Comparison of ENCODE assay signal across 1 cellular context in the genomic region with DNA sequence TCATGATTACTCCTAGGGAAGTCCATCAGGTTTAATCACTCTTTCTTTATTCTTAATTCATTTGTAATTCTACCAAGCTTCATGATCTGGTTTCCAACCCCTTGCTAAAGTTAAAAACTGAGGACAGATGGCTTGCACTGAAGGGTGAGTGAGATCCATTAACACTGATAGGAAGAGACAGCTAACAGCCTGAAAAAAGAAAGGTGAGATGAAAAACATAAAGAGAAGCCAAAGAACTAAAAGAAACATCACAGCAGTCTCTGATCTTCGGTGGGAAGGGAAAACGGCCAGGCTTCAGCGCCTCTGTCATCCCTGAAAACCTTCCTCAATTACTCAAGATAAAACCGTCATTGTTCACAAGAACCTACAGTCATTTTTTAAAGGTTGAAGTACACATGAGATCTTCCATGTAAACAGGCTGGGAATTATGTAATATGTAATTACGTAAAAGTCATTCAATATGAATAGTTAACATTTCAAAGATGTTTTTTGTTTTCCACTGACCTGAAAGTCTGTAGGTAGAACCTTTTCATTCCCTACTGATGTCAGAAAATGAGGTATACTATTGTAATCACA.
TF ChIP-seq lines count a peak whose summit lies in the region.

No MANE protein-coding gene starts in this region.

TF ChIP-seq in HepG2, 621 proteins besides CTCF, POLR2A, EP300 and RAD21 (continued from another document):
- TF ChIP-seq, protein P1, sequence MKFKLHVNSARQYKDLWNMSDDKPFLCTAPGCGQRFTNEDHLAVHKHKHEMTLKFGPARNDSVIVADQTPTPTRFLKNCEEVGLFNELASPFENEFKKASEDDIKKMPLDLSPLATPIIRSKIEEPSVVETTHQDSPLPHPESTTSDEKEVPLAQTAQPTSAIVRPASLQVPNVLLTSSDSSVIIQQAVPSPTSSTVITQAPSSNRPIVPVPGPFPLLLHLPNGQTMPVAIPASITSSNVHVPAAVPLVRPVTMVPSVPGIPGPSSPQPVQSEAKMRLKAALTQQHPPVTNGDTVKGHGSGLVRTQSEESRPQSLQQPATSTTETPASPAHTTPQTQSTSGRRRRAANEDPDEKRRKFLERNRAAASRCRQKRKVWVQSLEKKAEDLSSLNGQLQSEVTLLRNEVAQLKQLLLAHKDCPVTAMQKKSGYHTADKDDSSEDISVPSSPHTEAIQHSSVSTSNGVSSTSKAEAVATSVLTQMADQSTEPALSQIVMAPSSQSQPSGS (CRISPR knock-in tag; IDR thresholded peaks at IDR 0.05): 0 out of 2 replicates have a peak, but pooled peaks have one; percentile 48
- TF ChIP-seq, protein P2, sequence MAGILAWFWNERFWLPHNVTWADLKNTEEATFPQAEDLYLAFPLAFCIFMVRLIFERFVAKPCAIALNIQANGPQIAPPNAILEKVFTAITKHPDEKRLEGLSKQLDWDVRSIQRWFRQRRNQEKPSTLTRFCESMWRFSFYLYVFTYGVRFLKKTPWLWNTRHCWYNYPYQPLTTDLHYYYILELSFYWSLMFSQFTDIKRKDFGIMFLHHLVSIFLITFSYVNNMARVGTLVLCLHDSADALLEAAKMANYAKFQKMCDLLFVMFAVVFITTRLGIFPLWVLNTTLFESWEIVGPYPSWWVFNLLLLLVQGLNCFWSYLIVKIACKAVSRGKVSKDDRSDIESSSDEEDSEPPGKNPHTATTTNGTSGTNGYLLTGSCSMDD (CRISPR knock-in tag; IDR thresholded peaks at IDR 0.05): no peak
- TF ChIP-seq ZNF234 (CRISPR knock-in tag; conservative IDR thresholded peaks at IDR 0.05) (no peak), CREM (IDR thresholded peaks at IDR 0.05) (peak; percentile 43; the same call in 1 of the 2 replicates), CREM (CRISPR knock-in tag; IDR thresholded peaks at IDR 0.05) (no peak), RELA (CRISPR knock-in tag; IDR thresholded peaks at IDR 0.05) (no peak), FOXJ3 (CRISPR knock-in tag; IDR thresholded peaks at IDR 0.05; ENCODE audit: borderline replicate concordance) (peak; percentile 45; the same call in 1 of the 2 replicates), NFKBIZ (CRISPR knock-in tag; IDR thresholded peaks at IDR 0.05) (no peak), RXRB (CRISPR knock-in tag; IDR thresholded peaks at IDR 0.05; ENCODE audit: borderline replicate concordance) (peak; percentile 64; the same call in 1 of the 2 replicates), RCOR2 (CRISPR knock-in tag; IDR thresholded peaks at IDR 0.05) (0 out of 2 replicates have a peak, but pooled peaks have one; percentile 21), NR2F6 (IDR thresholded peaks at IDR 0.05) (no peak), NR2F6 (CRISPR knock-in tag; IDR thresholded peaks at IDR 0.05) (0 out of 2 replicates have a peak, but pooled peaks have one; percentile 24), ZSCAN22 (CRISPR knock-in tag; IDR thresholded peaks at IDR 0.05) (no peak), FOXA3 (CRISPR knock-in tag; IDR thresholded peaks at IDR 0.05) (peak; percentile 84), TEAD3 (CRISPR knock-in tag; optimal IDR thresholded peaks at IDR 0.05; ENCODE audit: borderline replicate concordance) (no peak)
- TF ChIP-seq, protein P3, sequence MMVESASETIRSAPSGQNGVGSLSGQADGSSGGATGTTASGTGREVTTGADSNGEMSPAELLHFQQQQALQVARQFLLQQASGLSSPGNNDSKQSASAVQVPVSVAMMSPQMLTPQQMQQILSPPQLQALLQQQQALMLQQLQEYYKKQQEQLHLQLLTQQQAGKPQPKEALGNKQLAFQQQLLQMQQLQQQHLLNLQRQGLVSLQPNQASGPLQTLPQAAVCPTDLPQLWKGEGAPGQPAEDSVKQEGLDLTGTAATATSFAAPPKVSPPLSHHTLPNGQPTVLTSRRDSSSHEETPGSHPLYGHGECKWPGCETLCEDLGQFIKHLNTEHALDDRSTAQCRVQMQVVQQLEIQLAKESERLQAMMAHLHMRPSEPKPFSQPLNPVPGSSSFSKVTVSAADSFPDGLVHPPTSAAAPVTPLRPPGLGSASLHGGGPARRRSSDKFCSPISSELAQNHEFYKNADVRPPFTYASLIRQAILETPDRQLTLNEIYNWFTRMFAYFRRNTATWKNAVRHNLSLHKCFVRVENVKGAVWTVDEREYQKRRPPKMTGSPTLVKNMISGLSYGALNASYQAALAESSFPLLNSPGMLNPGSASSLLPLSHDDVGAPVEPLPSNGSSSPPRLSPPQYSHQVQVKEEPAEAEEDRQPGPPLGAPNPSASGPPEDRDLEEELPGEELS (CRISPR knock-in tag; IDR thresholded peaks at IDR 0.05): peak; percentile 43; the same call in 1 of the 2 replicates
- TF ChIP-seq, protein P4, sequence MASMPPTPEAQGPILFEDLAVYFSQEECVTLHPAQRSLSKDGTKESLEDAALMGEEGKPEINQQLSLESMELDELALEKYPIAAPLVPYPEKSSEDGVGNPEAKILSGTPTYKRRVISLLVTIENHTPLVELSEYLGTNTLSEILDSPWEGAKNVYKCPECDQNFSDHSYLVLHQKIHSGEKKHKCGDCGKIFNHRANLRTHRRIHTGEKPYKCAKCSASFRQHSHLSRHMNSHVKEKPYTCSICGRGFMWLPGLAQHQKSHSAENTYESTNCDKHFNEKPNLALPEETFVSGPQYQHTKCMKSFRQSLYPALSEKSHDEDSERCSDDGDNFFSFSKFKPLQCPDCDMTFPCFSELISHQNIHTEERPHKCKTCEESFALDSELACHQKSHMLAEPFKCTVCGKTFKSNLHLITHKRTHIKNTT (CRISPR knock-in tag; IDR thresholded peaks at IDR 0.05): no peak
- TF ChIP-seq, protein P5, sequence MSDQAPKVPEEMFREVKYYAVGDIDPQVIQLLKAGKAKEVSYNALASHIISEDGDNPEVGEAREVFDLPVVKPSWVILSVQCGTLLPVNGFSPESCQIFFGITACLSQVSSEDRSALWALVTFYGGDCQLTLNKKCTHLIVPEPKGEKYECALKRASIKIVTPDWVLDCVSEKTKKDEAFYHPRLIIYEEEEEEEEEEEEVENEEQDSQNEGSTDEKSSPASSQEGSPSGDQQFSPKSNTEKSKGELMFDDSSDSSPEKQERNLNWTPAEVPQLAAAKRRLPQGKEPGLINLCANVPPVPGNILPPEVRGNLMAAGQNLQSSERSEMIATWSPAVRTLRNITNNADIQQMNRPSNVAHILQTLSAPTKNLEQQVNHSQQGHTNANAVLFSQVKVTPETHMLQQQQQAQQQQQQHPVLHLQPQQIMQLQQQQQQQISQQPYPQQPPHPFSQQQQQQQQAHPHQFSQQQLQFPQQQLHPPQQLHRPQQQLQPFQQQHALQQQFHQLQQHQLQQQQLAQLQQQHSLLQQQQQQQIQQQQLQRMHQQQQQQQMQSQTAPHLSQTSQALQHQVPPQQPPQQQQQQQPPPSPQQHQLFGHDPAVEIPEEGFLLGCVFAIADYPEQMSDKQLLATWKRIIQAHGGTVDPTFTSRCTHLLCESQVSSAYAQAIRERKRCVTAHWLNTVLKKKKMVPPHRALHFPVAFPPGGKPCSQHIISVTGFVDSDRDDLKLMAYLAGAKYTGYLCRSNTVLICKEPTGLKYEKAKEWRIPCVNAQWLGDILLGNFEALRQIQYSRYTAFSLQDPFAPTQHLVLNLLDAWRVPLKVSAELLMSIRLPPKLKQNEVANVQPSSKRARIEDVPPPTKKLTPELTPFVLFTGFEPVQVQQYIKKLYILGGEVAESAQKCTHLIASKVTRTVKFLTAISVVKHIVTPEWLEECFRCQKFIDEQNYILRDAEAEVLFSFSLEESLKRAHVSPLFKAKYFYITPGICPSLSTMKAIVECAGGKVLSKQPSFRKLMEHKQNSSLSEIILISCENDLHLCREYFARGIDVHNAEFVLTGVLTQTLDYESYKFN (CRISPR knock-in tag; conservative IDR thresholded peaks at IDR 0.05): peak; percentile 41
TF ChIP-seq in HepG2: peak in this region for 40.
